ENCODE assay signal across 8 cellular contexts in the genomic region with DNA sequence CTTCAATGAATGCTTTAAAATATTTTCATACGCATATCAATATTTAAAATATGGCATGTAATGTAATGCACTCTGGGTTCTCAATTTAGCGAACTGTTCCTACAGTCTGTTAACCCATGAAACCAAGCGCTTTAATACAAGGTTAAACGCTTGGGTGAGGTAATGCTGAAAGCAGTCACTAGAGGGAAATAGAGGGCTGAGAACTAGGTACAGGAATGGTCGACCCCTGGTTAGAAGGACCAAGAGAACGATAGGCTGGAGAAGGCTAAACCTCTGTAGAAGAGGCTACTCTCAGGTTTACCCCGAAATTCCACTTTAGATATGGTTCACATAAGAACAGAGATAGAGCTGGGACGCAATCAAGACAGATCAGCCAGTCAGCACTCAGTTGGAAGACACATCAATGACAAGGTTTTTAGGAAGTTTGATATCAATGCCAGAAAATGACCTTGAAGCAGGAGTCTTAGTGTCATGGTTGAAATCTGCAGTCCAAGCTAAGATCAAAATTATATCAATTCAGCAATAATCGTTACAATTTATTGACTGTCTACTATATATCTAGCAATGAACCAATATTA. TPM values are rescaled to one million over a fixed set of nuclear protein-coding genes. Genes with fewer than 3 reads are reported as not detected.
A peak's percentile ranks its signal among the peaks of the same experiment; 100 is the strongest.
DNase-seq lines count a peak whose midpoint lies in the region; ATAC-seq and TF ChIP-seq lines count a peak whose summit lies in the region.

No MANE protein-coding gene starts in this region.

- intact Hi-C loops in PC-9 (cut with micrococcal nuclease; ENCODE audit: unreplicated experiment): loop anchor here (10.0 kb wide), 2 partner anchors 122 to 232 kb away; no protein-coding TSS in a partner anchor
- intact Hi-C loops in dorsolateral prefrontal cortex (cut with DNase I): no loop called here
- intact Hi-C loops in mucosa of descending colon (cut with DNase I, micrococcal nuclease): no loop called here

- POLR2A ChIA-PET in PC-9 (lab: Charles Lee; ENCODE audit: unreplicated experiment): no interaction called here

- peak; percentile 57 for TF ChIP-seq CTCF in PC-9 (conservative IDR thresholded peaks at IDR 0.05)
- TF ChIP-seq CTCF in dorsolateral prefrontal cortex (IDR thresholded peaks at IDR 0.05 in 54 of 56, conservative IDR thresholded peaks at IDR 0.05 in 2 of 56; ENCODE audit: low read depth in 1 of 56, partially characterized antibody in 56 of 56): peak in 55 of 56 donors; percentile 16 to 72 (median 47)
- peak; percentile 36 for TF ChIP-seq CTCF in mucosa of descending colon (IDR thresholded peaks at IDR 0.05)

- no peak overlapping the region for H2AFZ ChIP-seq in PC-9

- no peak overlapping the region for H3K4me2 ChIP-seq in PC-9

- ATAC-seq in GM21447 (IDR thresholded peaks at IDR 0.05; ENCODE audit: unreplicated experiment): peak; percentile 86
- ATAC-seq in HG03571 (IDR thresholded peaks at IDR 0.05; ENCODE audit: unreplicated experiment): peak; percentile 83
- peak; percentile 77 for ATAC-seq in mucosa of descending colon

- no peaks in the 10 kb centered on the region for H4K20me1 ChIP-seq in PC-9 (ENCODE audit: insufficient read depth)

- CTCF ChIA-PET in PC-9 (lab: Charles Lee): no interaction called here

- H3K4me3 ChIP-seq in PC-9 (no peak overlapping the region), dorsolateral prefrontal cortex (no peak overlapping the region), mucosa of descending colon (no peak overlapping the region)

- H3K27ac ChIP-seq in PC-9: no peak overlapping the region
- H3K27ac ChIP-seq in dorsolateral prefrontal cortex: peak overlapping the region in 1 of 59 donors; percentile 33

- H3K27me3 ChIP-seq in PC-9 (ENCODE audit: insufficient read depth, low read depth) (no peaks in the 10 kb centered on the region), dorsolateral prefrontal cortex (peaks cover 0 to 4% (median 0%) of the 10 kb centered on the region in 45 donors)

- H3F3A ChIP-seq in PC-9 (ENCODE audit: insufficient read depth, low read depth): no peaks in the 10 kb centered on the region

- no peaks in the 10 kb centered on the region for H3K9me3 ChIP-seq in PC-9 (ENCODE audit: insufficient read depth, low read depth)
- H3K9me3 ChIP-seq in mucosa of descending colon: no peaks in the 10 kb centered on the region

- H3K36me3 ChIP-seq in PC-9 (ENCODE audit: low read depth): no peaks in the 10 kb centered on the region
- H3K36me3 ChIP-seq in mucosa of descending colon (ENCODE audit: low read depth): no peaks in the 10 kb centered on the region

- BruUV-seq in PC-9 (replicated peaks; lab: Mats Ljungman, UMichigan): no TSS peak

- H3K4me1 ChIP-seq in PC-9 (replicated peaks; ENCODE audit: insufficient read depth): no peaks in the 10 kb centered on the region
- H3K4me1 ChIP-seq in mucosa of descending colon (ENCODE audit: low read depth): peaks cover 8% of the 10 kb centered on the region

- DNase-seq in activated CD4-positive, alpha-beta T cell treated with anti-CD3 and anti-CD28 coated beads for 48 hours: peak; percentile 25
- no peak for DNase-seq in activated CD4-positive, alpha-beta T cell treated with anti-CD3 and anti-CD28 coated beads, Interleukin-2, amount 50 U/mL, for 1 hour
- no peak for DNase-seq in PC-9
- DNase-seq in dorsolateral prefrontal cortex: no peak
- peak in 1 of 3 donors; percentile 62 for DNase-seq in mucosa of descending colon
- DNase-seq in HPDE6-E6E7 (ENCODE audit: extremely low spot score): no peak

- H3K9me2 ChIP-seq in PC-9 (ENCODE audit: insufficient read depth): no peaks in the 10 kb centered on the region

- H3K79me2 ChIP-seq in PC-9 (ENCODE audit: low read depth): no peaks in the 10 kb centered on the region

RNA-seq across cellular contexts. Expression of gene ARSJ, which starts 26.9 kb away (rescaled TPM):
- 0.55 and 1.3 TPM in 2 replicates for total RNA-seq in PC-9 (2021)
- total RNA-seq in dorsolateral prefrontal cortex: 10 to 100 TPM in 1 of 120 experiments, 1 to 10 TPM in 119; 1.9 to 10.0 (median 4.9) TPM
- total RNA-seq in mucosa of descending colon: 10 to 100 TPM in 1 of 3 donors, 1 to 10 TPM in 2; 6.1 to 10.4 (median 6.5) TPM
